In the genomic region with DNA sequence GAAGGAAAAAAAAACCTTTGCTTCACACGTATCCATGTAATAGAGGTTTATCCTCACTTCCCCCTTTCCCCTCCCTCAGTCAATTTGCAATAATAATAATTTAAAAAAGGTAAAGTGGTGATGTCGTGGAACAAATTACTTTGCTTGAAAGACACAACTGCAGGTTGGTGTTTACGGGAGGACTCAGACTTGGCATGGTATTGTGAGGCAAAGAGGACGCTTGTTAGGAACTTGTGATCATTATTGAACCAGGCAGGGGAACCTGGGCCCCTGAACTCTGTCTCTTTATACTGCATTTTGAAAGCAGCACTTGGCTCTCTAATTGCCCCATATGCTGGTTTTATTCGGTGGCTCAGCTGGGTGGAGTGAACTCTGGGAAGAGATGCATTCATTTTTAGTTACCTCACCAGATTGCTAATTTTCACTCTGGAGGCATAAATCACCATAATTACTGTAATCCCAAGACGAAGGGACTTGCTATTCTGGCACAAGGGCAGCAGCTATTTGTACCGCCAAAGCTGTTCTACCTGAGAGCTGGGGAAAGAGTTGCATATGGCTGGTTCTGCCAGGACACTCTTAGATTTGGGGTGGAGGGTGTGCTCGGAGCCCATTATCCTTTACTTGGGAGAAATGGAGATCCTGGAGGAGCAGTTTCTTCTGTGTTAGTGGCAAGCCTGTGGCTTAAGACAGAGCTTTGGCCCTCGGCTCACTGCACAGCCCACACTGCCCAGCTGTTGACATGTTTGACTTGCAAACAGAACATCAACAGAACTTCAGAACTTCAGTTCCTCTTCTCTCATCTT, we compare ENCODE assay signal across 1 cellular context.
A peak's percentile ranks its signal among the peaks of the same experiment; 100 is the strongest.
TF ChIP-seq lines count a peak whose summit lies in the region.

No MANE protein-coding gene starts in this region.

TF ChIP-seq in HepG2, 621 proteins besides CTCF, POLR2A, EP300 and RAD21 (continued from another document and continues in another):
- TF ChIP-seq, protein P1, sequence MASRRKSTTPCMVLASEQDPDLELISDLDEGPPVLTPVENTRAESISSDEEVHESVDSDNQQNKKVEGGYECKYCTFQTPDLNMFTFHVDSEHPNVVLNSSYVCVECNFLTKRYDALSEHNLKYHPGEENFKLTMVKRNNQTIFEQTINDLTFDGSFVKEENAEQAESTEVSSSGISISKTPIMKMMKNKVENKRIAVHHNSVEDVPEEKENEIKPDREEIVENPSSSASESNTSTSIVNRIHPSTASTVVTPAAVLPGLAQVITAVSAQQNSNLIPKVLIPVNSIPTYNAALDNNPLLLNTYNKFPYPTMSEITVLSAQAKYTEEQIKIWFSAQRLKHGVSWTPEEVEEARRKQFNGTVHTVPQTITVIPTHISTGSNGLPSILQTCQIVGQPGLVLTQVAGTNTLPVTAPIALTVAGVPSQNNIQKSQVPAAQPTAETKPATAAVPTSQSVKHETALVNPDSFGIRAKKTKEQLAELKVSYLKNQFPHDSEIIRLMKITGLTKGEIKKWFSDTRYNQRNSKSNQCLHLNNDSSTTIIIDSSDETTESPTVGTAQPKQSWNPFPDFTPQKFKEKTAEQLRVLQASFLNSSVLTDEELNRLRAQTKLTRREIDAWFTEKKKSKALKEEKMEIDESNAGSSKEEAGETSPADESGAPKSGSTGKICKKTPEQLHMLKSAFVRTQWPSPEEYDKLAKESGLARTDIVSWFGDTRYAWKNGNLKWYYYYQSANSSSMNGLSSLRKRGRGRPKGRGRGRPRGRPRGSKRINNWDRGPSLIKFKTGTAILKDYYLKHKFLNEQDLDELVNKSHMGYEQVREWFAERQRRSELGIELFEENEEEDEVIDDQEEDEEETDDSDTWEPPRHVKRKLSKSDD (CRISPR knock-in tag; IDR thresholded peaks at IDR 0.05; ENCODE audit: low read depth): peak; percentile 31; the same call in 1 of the 2 replicates
- TF ChIP-seq, protein P2, sequence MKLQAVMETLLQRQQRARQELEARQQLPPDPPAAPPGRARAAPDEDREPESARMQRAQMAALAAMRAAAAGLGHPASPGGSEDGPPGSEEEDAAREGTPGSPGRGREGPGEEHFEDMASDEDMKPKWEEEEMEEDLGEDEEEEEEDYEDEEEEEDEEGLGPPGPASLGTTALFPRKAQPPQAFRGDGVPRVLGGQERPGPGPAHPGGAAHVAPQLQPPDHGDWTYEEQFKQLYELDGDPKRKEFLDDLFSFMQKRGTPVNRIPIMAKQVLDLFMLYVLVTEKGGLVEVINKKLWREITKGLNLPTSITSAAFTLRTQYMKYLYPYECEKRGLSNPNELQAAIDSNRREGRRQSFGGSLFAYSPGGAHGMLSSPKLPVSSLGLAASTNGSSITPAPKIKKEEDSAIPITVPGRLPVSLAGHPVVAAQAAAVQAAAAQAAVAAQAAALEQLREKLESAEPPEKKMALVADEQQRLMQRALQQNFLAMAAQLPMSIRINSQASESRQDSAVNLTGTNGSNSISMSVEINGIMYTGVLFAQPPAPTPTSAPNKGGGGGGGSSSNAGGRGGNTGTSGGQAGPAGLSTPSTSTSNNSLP (IDR thresholded peaks at IDR 0.05; ENCODE audit: low read depth, low read length): peak; percentile 86
- TF ChIP-seq, protein P3, sequence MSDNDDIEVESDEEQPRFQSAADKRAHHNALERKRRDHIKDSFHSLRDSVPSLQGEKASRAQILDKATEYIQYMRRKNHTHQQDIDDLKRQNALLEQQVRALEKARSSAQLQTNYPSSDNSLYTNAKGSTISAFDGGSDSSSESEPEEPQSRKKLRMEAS (IDR thresholded peaks at IDR 0.05): peak; percentile 20
- TF ChIP-seq ZNF205 (CRISPR knock-in tag; IDR thresholded peaks at IDR 0.05) (peak; percentile 70; the same call in 1 of the 2 replicates), SOX5 (CRISPR knock-in tag; IDR thresholded peaks at IDR 0.05; ENCODE audit: borderline replicate concordance) (peak; percentile 16; the same call in 1 of the 2 replicates), GZF1 (CRISPR knock-in tag; IDR thresholded peaks at IDR 0.05) (peak; percentile 58; the same call in 1 of the 2 replicates), SNAI1 (CRISPR knock-in tag; IDR thresholded peaks at IDR 0.05; ENCODE audit: borderline replicate concordance) (0 out of 2 replicates have a peak, but pooled peaks have one; percentile 28), PHF5A (CRISPR knock-in tag; IDR thresholded peaks at IDR 0.05; ENCODE audit: low read depth, unreplicated experiment) (peak; percentile 55), SOX13 (IDR thresholded peaks at IDR 0.05) (no peak), SOX13 (CRISPR knock-in tag; conservative IDR thresholded peaks at IDR 0.05 in 1 of 2, IDR thresholded peaks at IDR 0.05 in 1 of 2) (peak in 1 of 2 experiments; percentile 69; a peak in 2 of 4 replicates), BHLHE40 (IDR thresholded peaks at IDR 0.05; ENCODE audit: low read length) (no peak), ZNF441 (CRISPR knock-in tag; IDR thresholded peaks at IDR 0.05; ENCODE audit: borderline replicate concordance) (peak; percentile 52; the same call in 1 of the 2 replicates), ZNF614 (CRISPR knock-in tag; IDR thresholded peaks at IDR 0.05; ENCODE audit: borderline replicate concordance) (0 out of 2 replicates have a peak, but pooled peaks have one; percentile 43), FOXA1 (IDR thresholded peaks at IDR 0.05) (no peak), FOXA1 (CRISPR knock-in tag; IDR thresholded peaks at IDR 0.05) (peak; percentile 63), ZNF747 (CRISPR knock-in tag; IDR thresholded peaks at IDR 0.05; ENCODE audit: borderline replicate concordance) (no peak), GATA4 (IDR thresholded peaks at IDR 0.05; ENCODE audit: borderline replicate concordance, low read depth) (no peak), MEIS1 (CRISPR knock-in tag; IDR thresholded peaks at IDR 0.05; ENCODE audit: borderline replicate concordance) (peak; percentile 79; the same call in 1 of the 2 replicates), POLR2AphosphoS2 (IDR thresholded peaks at IDR 0.05; ENCODE audit: low read depth, low read length) (no peak), AHR (CRISPR knock-in tag; IDR thresholded peaks at IDR 0.05) (no peak), PITX1 (CRISPR knock-in tag; IDR thresholded peaks at IDR 0.05) (0 out of 2 replicates have a peak, but pooled peaks have one; percentile 50), ATF1 (CRISPR knock-in tag; IDR thresholded peaks at IDR 0.05) (0 out of 2 replicates have a peak, but pooled peaks have one; percentile 21), ZNF136 (CRISPR knock-in tag; IDR thresholded peaks at IDR 0.05; ENCODE audit: low read depth) (0 out of 2 replicates have a peak, but pooled peaks have one; percentile 68), PAX8 (CRISPR knock-in tag; IDR thresholded peaks at IDR 0.05; ENCODE audit: borderline replicate concordance) (peak; percentile 81; the same call in 1 of the 2 replicates), NFATC3 (CRISPR knock-in tag; IDR thresholded peaks at IDR 0.05) (no peak; the same call in 1 of the 2 replicates), ZNF772 (CRISPR knock-in tag; IDR thresholded peaks at IDR 0.05) (peak; percentile 74; the same call in 1 of the 2 replicates), ZFY (CRISPR knock-in tag; IDR thresholded peaks at IDR 0.05) (0 out of 2 replicates have a peak, but pooled peaks have one; percentile 16)
- TF ChIP-seq, protein P4, sequence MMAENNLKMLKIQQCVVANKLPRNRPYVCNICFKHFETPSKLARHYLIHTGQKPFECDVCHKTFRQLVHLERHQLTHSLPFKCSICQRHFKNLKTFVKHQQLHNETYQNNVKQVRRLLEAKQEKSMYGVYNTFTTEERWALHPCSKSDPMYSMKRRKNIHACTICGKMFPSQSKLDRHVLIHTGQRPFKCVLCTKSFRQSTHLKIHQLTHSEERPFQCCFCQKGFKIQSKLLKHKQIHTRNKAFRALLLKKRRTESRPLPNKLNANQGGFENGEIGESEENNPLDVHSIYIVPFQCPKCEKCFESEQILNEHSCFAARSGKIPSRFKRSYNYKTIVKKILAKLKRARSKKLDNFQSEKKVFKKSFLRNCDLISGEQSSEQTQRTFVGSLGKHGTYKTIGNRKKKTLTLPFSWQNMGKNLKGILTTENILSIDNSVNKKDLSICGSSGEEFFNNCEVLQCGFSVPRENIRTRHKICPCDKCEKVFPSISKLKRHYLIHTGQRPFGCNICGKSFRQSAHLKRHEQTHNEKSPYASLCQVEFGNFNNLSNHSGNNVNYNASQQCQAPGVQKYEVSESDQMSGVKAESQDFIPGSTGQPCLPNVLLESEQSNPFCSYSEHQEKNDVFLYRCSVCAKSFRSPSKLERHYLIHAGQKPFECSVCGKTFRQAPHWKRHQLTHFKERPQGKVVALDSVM (CRISPR knock-in tag; IDR thresholded peaks at IDR 0.05): no peak
- TF ChIP-seq, protein P5, sequence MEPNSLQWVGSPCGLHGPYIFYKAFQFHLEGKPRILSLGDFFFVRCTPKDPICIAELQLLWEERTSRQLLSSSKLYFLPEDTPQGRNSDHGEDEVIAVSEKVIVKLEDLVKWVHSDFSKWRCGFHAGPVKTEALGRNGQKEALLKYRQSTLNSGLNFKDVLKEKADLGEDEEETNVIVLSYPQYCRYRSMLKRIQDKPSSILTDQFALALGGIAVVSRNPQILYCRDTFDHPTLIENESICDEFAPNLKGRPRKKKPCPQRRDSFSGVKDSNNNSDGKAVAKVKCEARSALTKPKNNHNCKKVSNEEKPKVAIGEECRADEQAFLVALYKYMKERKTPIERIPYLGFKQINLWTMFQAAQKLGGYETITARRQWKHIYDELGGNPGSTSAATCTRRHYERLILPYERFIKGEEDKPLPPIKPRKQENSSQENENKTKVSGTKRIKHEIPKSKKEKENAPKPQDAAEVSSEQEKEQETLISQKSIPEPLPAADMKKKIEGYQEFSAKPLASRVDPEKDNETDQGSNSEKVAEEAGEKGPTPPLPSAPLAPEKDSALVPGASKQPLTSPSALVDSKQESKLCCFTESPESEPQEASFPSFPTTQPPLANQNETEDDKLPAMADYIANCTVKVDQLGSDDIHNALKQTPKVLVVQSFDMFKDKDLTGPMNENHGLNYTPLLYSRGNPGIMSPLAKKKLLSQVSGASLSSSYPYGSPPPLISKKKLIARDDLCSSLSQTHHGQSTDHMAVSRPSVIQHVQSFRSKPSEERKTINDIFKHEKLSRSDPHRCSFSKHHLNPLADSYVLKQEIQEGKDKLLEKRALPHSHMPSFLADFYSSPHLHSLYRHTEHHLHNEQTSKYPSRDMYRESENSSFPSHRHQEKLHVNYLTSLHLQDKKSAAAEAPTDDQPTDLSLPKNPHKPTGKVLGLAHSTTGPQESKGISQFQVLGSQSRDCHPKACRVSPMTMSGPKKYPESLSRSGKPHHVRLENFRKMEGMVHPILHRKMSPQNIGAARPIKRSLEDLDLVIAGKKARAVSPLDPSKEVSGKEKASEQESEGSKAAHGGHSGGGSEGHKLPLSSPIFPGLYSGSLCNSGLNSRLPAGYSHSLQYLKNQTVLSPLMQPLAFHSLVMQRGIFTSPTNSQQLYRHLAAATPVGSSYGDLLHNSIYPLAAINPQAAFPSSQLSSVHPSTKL (CRISPR knock-in tag; IDR thresholded peaks at IDR 0.05): peak; percentile 88
- TF ChIP-seq, protein P6, sequence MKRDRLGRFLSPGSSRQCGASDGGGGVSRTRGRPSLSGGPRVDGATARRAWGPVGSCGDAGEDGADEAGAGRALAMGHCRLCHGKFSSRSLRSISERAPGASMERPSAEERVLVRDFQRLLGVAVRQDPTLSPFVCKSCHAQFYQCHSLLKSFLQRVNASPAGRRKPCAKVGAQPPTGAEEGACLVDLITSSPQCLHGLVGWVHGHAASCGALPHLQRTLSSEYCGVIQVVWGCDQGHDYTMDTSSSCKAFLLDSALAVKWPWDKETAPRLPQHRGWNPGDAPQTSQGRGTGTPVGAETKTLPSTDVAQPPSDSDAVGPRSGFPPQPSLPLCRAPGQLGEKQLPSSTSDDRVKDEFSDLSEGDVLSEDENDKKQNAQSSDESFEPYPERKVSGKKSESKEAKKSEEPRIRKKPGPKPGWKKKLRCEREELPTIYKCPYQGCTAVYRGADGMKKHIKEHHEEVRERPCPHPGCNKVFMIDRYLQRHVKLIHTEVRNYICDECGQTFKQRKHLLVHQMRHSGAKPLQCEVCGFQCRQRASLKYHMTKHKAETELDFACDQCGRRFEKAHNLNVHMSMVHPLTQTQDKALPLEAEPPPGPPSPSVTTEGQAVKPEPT (CRISPR knock-in tag; IDR thresholded peaks at IDR 0.05; ENCODE audit: low read depth): no peak
- TF ChIP-seq, protein P7, sequence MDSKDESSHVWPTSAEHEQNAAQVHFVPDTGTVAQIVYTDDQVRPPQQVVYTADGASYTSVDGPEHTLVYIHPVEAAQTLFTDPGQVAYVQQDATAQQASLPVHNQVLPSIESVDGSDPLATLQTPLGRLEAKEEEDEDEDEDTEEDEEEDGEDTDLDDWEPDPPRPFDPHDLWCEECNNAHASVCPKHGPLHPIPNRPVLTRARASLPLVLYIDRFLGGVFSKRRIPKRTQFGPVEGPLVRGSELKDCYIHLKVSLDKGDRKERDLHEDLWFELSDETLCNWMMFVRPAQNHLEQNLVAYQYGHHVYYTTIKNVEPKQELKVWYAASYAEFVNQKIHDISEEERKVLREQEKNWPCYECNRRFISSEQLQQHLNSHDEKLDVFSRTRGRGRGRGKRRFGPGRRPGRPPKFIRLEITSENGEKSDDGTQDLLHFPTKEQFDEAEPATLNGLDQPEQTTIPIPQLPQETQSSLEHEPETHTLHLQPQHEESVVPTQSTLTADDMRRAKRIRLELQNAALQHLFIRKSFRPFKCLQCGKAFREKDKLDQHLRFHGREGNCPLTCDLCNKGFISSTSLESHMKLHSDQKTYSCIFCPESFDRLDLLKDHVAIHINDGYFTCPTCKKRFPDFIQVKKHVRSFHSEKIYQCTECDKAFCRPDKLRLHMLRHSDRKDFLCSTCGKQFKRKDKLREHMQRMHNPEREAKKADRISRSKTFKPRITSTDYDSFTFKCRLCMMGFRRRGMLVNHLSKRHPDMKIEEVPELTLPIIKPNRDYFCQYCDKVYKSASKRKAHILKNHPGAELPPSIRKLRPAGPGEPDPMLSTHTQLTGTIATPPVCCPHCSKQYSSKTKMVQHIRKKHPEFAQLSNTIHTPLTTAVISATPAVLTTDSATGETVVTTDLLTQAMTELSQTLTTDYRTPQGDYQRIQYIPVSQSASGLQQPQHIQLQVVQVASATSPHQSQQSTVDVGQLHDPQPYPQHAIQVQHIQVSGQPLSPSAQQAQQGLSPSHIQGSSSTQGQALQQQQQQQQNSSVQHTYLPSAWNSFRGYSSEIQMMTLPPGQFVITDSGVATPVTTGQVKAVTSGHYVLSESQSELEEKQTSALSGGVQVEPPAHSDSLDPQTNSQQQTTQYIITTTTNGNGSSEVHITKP (CRISPR knock-in tag; IDR thresholded peaks at IDR 0.05; ENCODE audit: low read depth): peak; percentile 30; the same call in 1 of the 2 replicates
- TF ChIP-seq, protein P8, sequence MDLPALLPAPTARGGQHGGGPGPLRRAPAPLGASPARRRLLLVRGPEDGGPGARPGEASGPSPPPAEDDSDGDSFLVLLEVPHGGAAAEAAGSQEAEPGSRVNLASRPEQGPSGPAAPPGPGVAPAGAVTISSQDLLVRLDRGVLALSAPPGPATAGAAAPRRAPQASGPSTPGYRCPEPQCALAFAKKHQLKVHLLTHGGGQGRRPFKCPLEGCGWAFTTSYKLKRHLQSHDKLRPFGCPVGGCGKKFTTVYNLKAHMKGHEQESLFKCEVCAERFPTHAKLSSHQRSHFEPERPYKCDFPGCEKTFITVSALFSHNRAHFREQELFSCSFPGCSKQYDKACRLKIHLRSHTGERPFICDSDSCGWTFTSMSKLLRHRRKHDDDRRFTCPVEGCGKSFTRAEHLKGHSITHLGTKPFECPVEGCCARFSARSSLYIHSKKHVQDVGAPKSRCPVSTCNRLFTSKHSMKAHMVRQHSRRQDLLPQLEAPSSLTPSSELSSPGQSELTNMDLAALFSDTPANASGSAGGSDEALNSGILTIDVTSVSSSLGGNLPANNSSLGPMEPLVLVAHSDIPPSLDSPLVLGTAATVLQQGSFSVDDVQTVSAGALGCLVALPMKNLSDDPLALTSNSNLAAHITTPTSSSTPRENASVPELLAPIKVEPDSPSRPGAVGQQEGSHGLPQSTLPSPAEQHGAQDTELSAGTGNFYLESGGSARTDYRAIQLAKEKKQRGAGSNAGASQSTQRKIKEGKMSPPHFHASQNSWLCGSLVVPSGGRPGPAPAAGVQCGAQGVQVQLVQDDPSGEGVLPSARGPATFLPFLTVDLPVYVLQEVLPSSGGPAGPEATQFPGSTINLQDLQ (CRISPR knock-in tag; IDR thresholded peaks at IDR 0.05): no peak
